ENCODE assay signal across 19 cellular contexts in genomic region chr18:67476585-67476984, GRCh38. TPM values are rescaled to one million over a fixed set of nuclear protein-coding genes. Genes with fewer than 3 reads are reported as not detected.
DNase-seq lines count a peak whose midpoint lies in the region; ATAC-seq and TF ChIP-seq lines count a peak whose summit lies in the region.
"Had no signal": no experiment of that assay in that cellular context is flagged by ENCODE, and none has a peak within 500 bp of the region (broad histone marks: within the 10 kb centered on the region; RNA-seq: fewer than 3 reads in every experiment).

No MANE protein-coding gene starts in this region.

- DNase-seq in IMR-90 (peak; percentile 27), adipocyte (ENCODE audit: low read depth) (peak; percentile 51), fibroblast of lung (ENCODE audit: low read depth in 2 of 2) (peak; percentile 62 to 76), ACHN (no peak)
- DNase-seq in stimulated activated CD4-positive, alpha-beta T cell treated with anti-CD3 and anti-CD28 coated beads, Interleukin-4, amount 100 ng/mL, for 4 hours = no peak
- no peak for DNase-seq in effector CD8-positive, alpha-beta T cell (lab: John Stamatoyannopoulos, UW)
- DNase-seq: DMS153, H7, Kasumi-1, MV-4-11, NCI-H1436 treated with DMSO at 0.1 percent for 48 hours, NCI-H2081, NCI-H524 treated with DMSO at 0.1 percent for 48 hours, OCI-M1 had no signal

- no peak overlapping the region for H4K91ac ChIP-seq in IMR-90 (ENCODE audit: insufficient read depth, low read depth, low read length)

- no peak for TF ChIP-seq POLR2A in IMR-90 (IDR thresholded peaks at IDR 0.05; ENCODE audit: low read depth, low read length)

- H3K27me3 ChIP-seq in IMR-90 (ENCODE audit: control insufficient read depth, insufficient read depth, low read length) (no peaks in the 10 kb centered on the region), adipocyte (replicated peaks; ENCODE audit: control insufficient read depth, insufficient read depth, low read length) (no peaks in the 10 kb centered on the region), fibroblast of lung (ENCODE audit: control insufficient read depth, insufficient read depth, low read length) (no peaks in the 10 kb centered on the region)
- H3K27me3 ChIP-seq: BLaER1 treated with 17β-estradiol and CSF1 and Interleukin-3, amounts not matched to agents 10 nM and 100 nM; SJSA1 had no signal

- no peak overlapping the region for H3K27ac ChIP-seq in IMR-90 (ENCODE audit: insufficient read depth, low read length)
- H3K27ac ChIP-seq in fibroblast of lung (ENCODE audit: insufficient read depth, low read length) = no peak overlapping the region
- H3K27ac ChIP-seq: BLaER1 treated with 17β-estradiol and CSF1 and Interleukin-3, amounts not matched to agents 10 nM and 100 nM; RWPE1; SJSA1 had no signal

- H3K4ac ChIP-seq in IMR-90 (ENCODE audit: low read depth, low read length) = no peak overlapping the region

- CTCF ChIA-PET in IMR-90 (lab: Yijun Ruan, JAX) = interaction anchor here (0.6 kb wide), 1 partner anchor 129 kb away, joined by 6 read pairs; no protein-coding TSS in a partner anchor

- no peak overlapping the region for H2BK120ac ChIP-seq in IMR-90 (ENCODE audit: low read depth, low read length)

- H2AK5ac ChIP-seq in IMR-90 (ENCODE audit: low read depth, low read length) = no peak overlapping the region

- H2BK15ac ChIP-seq in IMR-90 (ENCODE audit: low read depth, low read length) = no peak overlapping the region

- no peak overlapping the region for H2AK9ac ChIP-seq in IMR-90 (replicated peaks; ENCODE audit: low read depth, low read length, poor library complexity)

- H4K20me1 ChIP-seq in IMR-90 (ENCODE audit: insufficient read depth, low read length) = no peaks in the 10 kb centered on the region
- H4K20me1 ChIP-seq in fibroblast of lung (ENCODE audit: control insufficient read depth, extremely low read depth, insufficient read depth, low read length) = no peaks in the 10 kb centered on the region
- H4K20me1 ChIP-seq: BLaER1 treated with 17β-estradiol and CSF1 and Interleukin-3, amounts not matched to agents 10 nM and 100 nM had no signal

- no peaks in the 10 kb centered on the region for H3K9me1 ChIP-seq in IMR-90 (ENCODE audit: insufficient read depth, low read length)

- in situ Hi-C loops in IMR-90 (cut with MboI; ENCODE audit: low sequenced_read_pairs) = no loop called here
- in situ Hi-C loops in ACHN (cut with HindIII; ENCODE audit: low pct_ligation_motif_present, low pct_unique_long_range_greater_than_20kb, low sequenced_read_pairs) = no loop called here

- POLR2A ChIA-PET in IMR-90 (lab: Charles Lee; ENCODE audit: unreplicated experiment) = no interaction called here

- H3K9ac ChIP-seq in IMR-90 (ENCODE audit: low read depth, low read length) (no peak overlapping the region), adipocyte (ENCODE audit: low read length) (no peak overlapping the region), fibroblast of lung (ENCODE audit: insufficient read depth, low read length) (no peak overlapping the region)
- H3K9ac ChIP-seq: BLaER1 treated with 17β-estradiol and CSF1 and Interleukin-3, amounts not matched to agents 10 nM and 100 nM had no signal

- H3K56ac ChIP-seq in IMR-90 (ENCODE audit: extremely low read depth, insufficient read depth, low read length) = no peak overlapping the region

- H2AFZ ChIP-seq in IMR-90 (replicated peaks; ENCODE audit: low read length, poor library complexity) = no peak overlapping the region
- no peak overlapping the region for H2AFZ ChIP-seq in fibroblast of lung (ENCODE audit: low read length)

- TF ChIP-seq RAD21 in IMR-90 (IDR thresholded peaks at IDR 0.05; ENCODE audit: low read length) = no peak

- H3K36me3 ChIP-seq in IMR-90 (ENCODE audit: control insufficient read depth, insufficient read depth, low read length) = 0 out of 2 replicates have a peak, but pooled peaks cover 1% of the 10 kb centered on the region
- H3K36me3 ChIP-seq in adipocyte (ENCODE audit: control insufficient read depth, insufficient read depth, low read length, severe bottlenecking) = no peaks in the 10 kb centered on the region
- no peaks in the 10 kb centered on the region for H3K36me3 ChIP-seq in fibroblast of lung (ENCODE audit: control insufficient read depth, insufficient read depth, low read length)
- H3K36me3 ChIP-seq: BLaER1 treated with 17β-estradiol and CSF1 and Interleukin-3, amounts not matched to agents 10 nM and 100 nM; SJSA1 had no signal

- no peak for TF ChIP-seq CTCF in IMR-90 (conservative IDR thresholded peaks at IDR 0.05; ENCODE audit: low read depth, low read length)
- no peak for TF ChIP-seq CTCF in fibroblast of lung (conservative IDR thresholded peaks at IDR 0.05 in 1 of 2, IDR thresholded peaks at IDR 0.05 in 1 of 2; ENCODE audit: low read depth in 1 of 2, low read length in 2 of 2)

- H4K5ac ChIP-seq in IMR-90 (ENCODE audit: low read depth, low read length) = no peak overlapping the region

- H2BK20ac ChIP-seq in IMR-90 (ENCODE audit: low read depth, low read length) = no peak overlapping the region

- H3K79me1 ChIP-seq in IMR-90 (ENCODE audit: low read depth in 1 of 2, low read length in 2 of 2) = no peaks in the 10 kb centered on the region; a peak in 1 of 4 replicates

- peaks cover 4% of the 10 kb centered on the region for H3K4me1 ChIP-seq in IMR-90 (ENCODE audit: control insufficient read depth, insufficient read depth, low read length)
- H3K4me1 ChIP-seq in adipocyte (ENCODE audit: control insufficient read depth, insufficient read depth, low read length) = peaks cover 8% of the 10 kb centered on the region
- H3K4me1 ChIP-seq in fibroblast of lung (ENCODE audit: control insufficient read depth, extremely low read depth, insufficient read depth, low read length) = peaks cover 3% of the 10 kb centered on the region
- H3K4me1 ChIP-seq: BLaER1 treated with 17β-estradiol and CSF1 and Interleukin-3, amounts not matched to agents 10 nM and 100 nM; SJSA1 had no signal

- H3K9me3 ChIP-seq in IMR-90 (ENCODE audit: control insufficient read depth, insufficient read depth, low read length) (no peaks in the 10 kb centered on the region), adipocyte (ENCODE audit: control insufficient read depth, low read length) (peaks cover 6% of the 10 kb centered on the region), fibroblast of lung (ENCODE audit: control insufficient read depth, insufficient read depth, low read depth, low read length) (no peaks in the 10 kb centered on the region)
- H3K9me3 ChIP-seq: BLaER1 treated with 17β-estradiol and CSF1 and Interleukin-3, amounts not matched to agents 10 nM and 100 nM; SJSA1 had no signal

- H3K18ac ChIP-seq in IMR-90 (ENCODE audit: low read depth, low read length) = no peak overlapping the region

- no CpG with 5 or more reads among the region's 3 CpGs for WGBS in IMR-90 (ENCODE audit: extremely low coverage in 2 of 2, insufficient read length in 1 of 2), 2 experiments

- no peak overlapping the region for H3K4me2 ChIP-seq in IMR-90 (ENCODE audit: low read depth, low read length)
- H3K4me2 ChIP-seq in fibroblast of lung (ENCODE audit: extremely low read depth, insufficient read depth, low read length) = no peak overlapping the region
- H3K4me2 ChIP-seq: BLaER1 treated with 17β-estradiol and CSF1 and Interleukin-3, amounts not matched to agents 10 nM and 100 nM had no signal

- no peak overlapping the region for H4K8ac ChIP-seq in IMR-90 (ENCODE audit: low read depth in 2 of 2, low read length in 2 of 2)

- no TSS peak for BruUV-seq in IMR-90 (replicated peaks; lab: Mats Ljungman, UMichigan)

- H3K79me2 ChIP-seq in fibroblast of lung (ENCODE audit: control insufficient read depth, insufficient read depth, low read length) = no peaks in the 10 kb centered on the region

- dilution Hi-C loops in IMR-90 (cut with HindIII; ENCODE audit: low sequenced_read_pairs, unreplicated experiment) = no loop called here

- no peak overlapping the region for H2BK5ac ChIP-seq in IMR-90 (ENCODE audit: low read depth, low read length, poor library complexity, severe bottlenecking)

- intact Hi-C loops in IMR-90 (cut with micrococcal nuclease) = no loop called here

- H3K4me3 ChIP-seq in IMR-90 (ENCODE audit: insufficient read depth, low read depth, low read length) (no peak overlapping the region), adipocyte (ENCODE audit: low read length) (no peak overlapping the region), fibroblast of lung (replicated peaks in 1 of 4; ENCODE audit: control extremely low read depth in 1 of 4, insufficient read depth in 1 of 4, low read depth in 3 of 4, low read length in 4 of 4) (no peak overlapping the region)
- H3K4me3 ChIP-seq: BLaER1 treated with 17β-estradiol and CSF1 and Interleukin-3, amounts not matched to agents 10 nM and 100 nM; SJSA1 had no signal

- no peak overlapping the region for H3K23ac ChIP-seq in IMR-90 (ENCODE audit: low read depth, low read length)

- H3K14ac ChIP-seq in IMR-90 (replicated peaks; ENCODE audit: low read depth, low read length) = no peak overlapping the region

- ATAC-seq in IMR-90 (ENCODE audit: low read depth) = no peak; the same call in 1 of the 2 replicates
- ATAC-seq in GM18870 (IDR thresholded peaks at IDR 0.05; ENCODE audit: unreplicated experiment) = no peak
- ATAC-seq: HepG2 had no signal

TF ChIP-seq in IMR-90, 13 proteins besides CTCF, POLR2A, EP300 and RAD21 (continues in another document):
- no peak for TF ChIP-seq ELK1 (IDR thresholded peaks at IDR 0.05; ENCODE audit: borderline replicate concordance, low read depth, low read length)
- no peak for TF ChIP-seq CEBPB (IDR thresholded peaks at IDR 0.05; ENCODE audit: low read depth, low read length)
- no peak for TF ChIP-seq NFE2L2 (IDR thresholded peaks at IDR 0.05; ENCODE audit: low read depth, low read length)
- no peak for TF ChIP-seq MAZ (IDR thresholded peaks at IDR 0.05; ENCODE audit: borderline replicate concordance, low read depth, low read length)
- no peak for TF ChIP-seq MXI1 (IDR thresholded peaks at IDR 0.05; ENCODE audit: borderline replicate concordance, low read depth, low read length)

RNA-seq across cellular contexts. Expression of gene DSEL, which starts 39.9 kb away (rescaled TPM):
- total RNA-seq in IMR-90 (2012; rRNA removed) (100 and 145 TPM in 2 replicates), fibroblast of lung (51.1 and 157 TPM in 2 replicates)
- polyA plus RNA-seq in IMR-90 (2012; rRNA removed) (13.7 and 16.8 TPM in 2 replicates), fibroblast of lung (43.9 and 60.3 TPM in 2 replicates)
- polyA plus RNA-seq in IMR-90 (2012; cell fraction: cytosol; rRNA removed) = 3.9 and 5.8 TPM in 2 replicates
- polyA plus RNA-seq in IMR-90 (2012; cell fraction: nucleus; rRNA removed; ENCODE audit: low replicate concordance) = 2.7 and 11.3 TPM in 2 replicates
- polyA plus RNA-seq in fibroblast of lung (2012) = 25.0 and 35.5 TPM in 2 replicates
- polyA minus RNA-seq in fibroblast of lung (ENCODE audit: low replicate concordance) = 15.9 and 24.0 TPM in 2 replicates

Comparison
In these comparisons a context has a peak if more than half of its experiments do, and no peak if none do; other contexts are left out.
1. DNase-seq: peak in IMR-90 (single experiment), adipocyte (single experiment) and fibroblast of lung (2 of 2); none in ACHN (single experiment), stimulated activated CD4-positive, alpha-beta T cell treated with anti-CD3 and anti-CD28 coated beads, Interleukin-4, amount 100 ng/mL, for 4 hours (0 of 2) and effector CD8-positive, alpha-beta T cell (single experiment).